ENCODE assay signal across 1 cellular context in the genomic region with DNA sequence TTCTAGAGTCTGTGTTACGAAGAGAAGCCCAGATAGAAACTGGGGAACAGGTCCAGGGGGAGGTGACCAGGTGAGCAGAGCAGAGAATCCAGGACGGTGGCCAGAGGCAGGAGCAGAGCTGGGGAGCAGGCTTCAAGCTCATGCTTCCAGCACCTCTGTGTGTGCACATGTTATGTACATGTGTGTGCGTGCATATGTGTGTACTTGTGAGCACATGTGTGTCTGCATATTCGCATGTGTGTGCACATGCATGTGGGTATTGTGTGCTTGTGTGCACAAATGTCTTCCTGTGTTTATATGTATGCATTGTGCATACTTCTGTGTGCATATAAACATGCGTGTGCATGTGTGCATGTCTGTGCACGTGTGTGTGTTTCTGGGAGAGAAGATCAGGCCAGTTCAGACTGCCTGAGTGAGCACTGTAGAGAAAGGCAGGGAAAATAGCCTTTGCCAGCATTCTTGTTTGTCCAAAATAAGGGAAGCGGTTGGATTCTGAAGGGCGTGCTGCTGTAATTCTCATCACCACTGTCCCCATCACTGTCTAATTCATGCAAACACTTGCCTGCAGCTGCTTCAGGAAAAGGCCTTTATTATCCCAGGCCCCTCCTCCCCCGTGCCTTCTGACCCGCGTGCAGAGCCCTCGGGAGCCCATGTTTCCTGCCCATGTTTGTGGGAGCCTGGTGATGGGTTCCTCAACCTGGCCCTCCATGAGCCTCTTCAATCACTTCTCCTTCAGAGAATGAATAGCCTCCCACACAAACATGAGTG.
TF ChIP-seq lines count a peak whose summit lies in the region.

No MANE protein-coding gene starts in this region.

TF ChIP-seq in H1, 55 proteins besides CTCF, POLR2A, EP300 and RAD21 (continued from another document):
- TF ChIP-seq GTF2F1 (IDR thresholded peaks at IDR 0.05; ENCODE audit: borderline replicate concordance, low read depth, low read length) (no peak), CTBP2 (IDR thresholded peaks at IDR 0.05; ENCODE audit: borderline replicate concordance, insufficient read depth, insufficient read length, low read length) (no peak), HDAC2 (IDR thresholded peaks at IDR 0.05; ENCODE audit: borderline replicate concordance in 1 of 2, low read depth in 2 of 2, low read length in 2 of 2) (no peak), ZNF274 (IDR thresholded peaks at IDR 0.05; ENCODE audit: borderline replicate concordance, extremely low read depth, low read length) (no peak)
- TF ChIP-seq, protein P1, sequence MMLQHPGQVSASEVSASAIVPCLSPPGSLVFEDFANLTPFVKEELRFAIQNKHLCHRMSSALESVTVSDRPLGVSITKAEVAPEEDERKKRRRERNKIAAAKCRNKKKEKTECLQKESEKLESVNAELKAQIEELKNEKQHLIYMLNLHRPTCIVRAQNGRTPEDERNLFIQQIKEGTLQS (IDR thresholded peaks at IDR 0.05; ENCODE audit: insufficient read depth, low read depth, low read length), result no peak
- TF ChIP-seq, protein P2, sequence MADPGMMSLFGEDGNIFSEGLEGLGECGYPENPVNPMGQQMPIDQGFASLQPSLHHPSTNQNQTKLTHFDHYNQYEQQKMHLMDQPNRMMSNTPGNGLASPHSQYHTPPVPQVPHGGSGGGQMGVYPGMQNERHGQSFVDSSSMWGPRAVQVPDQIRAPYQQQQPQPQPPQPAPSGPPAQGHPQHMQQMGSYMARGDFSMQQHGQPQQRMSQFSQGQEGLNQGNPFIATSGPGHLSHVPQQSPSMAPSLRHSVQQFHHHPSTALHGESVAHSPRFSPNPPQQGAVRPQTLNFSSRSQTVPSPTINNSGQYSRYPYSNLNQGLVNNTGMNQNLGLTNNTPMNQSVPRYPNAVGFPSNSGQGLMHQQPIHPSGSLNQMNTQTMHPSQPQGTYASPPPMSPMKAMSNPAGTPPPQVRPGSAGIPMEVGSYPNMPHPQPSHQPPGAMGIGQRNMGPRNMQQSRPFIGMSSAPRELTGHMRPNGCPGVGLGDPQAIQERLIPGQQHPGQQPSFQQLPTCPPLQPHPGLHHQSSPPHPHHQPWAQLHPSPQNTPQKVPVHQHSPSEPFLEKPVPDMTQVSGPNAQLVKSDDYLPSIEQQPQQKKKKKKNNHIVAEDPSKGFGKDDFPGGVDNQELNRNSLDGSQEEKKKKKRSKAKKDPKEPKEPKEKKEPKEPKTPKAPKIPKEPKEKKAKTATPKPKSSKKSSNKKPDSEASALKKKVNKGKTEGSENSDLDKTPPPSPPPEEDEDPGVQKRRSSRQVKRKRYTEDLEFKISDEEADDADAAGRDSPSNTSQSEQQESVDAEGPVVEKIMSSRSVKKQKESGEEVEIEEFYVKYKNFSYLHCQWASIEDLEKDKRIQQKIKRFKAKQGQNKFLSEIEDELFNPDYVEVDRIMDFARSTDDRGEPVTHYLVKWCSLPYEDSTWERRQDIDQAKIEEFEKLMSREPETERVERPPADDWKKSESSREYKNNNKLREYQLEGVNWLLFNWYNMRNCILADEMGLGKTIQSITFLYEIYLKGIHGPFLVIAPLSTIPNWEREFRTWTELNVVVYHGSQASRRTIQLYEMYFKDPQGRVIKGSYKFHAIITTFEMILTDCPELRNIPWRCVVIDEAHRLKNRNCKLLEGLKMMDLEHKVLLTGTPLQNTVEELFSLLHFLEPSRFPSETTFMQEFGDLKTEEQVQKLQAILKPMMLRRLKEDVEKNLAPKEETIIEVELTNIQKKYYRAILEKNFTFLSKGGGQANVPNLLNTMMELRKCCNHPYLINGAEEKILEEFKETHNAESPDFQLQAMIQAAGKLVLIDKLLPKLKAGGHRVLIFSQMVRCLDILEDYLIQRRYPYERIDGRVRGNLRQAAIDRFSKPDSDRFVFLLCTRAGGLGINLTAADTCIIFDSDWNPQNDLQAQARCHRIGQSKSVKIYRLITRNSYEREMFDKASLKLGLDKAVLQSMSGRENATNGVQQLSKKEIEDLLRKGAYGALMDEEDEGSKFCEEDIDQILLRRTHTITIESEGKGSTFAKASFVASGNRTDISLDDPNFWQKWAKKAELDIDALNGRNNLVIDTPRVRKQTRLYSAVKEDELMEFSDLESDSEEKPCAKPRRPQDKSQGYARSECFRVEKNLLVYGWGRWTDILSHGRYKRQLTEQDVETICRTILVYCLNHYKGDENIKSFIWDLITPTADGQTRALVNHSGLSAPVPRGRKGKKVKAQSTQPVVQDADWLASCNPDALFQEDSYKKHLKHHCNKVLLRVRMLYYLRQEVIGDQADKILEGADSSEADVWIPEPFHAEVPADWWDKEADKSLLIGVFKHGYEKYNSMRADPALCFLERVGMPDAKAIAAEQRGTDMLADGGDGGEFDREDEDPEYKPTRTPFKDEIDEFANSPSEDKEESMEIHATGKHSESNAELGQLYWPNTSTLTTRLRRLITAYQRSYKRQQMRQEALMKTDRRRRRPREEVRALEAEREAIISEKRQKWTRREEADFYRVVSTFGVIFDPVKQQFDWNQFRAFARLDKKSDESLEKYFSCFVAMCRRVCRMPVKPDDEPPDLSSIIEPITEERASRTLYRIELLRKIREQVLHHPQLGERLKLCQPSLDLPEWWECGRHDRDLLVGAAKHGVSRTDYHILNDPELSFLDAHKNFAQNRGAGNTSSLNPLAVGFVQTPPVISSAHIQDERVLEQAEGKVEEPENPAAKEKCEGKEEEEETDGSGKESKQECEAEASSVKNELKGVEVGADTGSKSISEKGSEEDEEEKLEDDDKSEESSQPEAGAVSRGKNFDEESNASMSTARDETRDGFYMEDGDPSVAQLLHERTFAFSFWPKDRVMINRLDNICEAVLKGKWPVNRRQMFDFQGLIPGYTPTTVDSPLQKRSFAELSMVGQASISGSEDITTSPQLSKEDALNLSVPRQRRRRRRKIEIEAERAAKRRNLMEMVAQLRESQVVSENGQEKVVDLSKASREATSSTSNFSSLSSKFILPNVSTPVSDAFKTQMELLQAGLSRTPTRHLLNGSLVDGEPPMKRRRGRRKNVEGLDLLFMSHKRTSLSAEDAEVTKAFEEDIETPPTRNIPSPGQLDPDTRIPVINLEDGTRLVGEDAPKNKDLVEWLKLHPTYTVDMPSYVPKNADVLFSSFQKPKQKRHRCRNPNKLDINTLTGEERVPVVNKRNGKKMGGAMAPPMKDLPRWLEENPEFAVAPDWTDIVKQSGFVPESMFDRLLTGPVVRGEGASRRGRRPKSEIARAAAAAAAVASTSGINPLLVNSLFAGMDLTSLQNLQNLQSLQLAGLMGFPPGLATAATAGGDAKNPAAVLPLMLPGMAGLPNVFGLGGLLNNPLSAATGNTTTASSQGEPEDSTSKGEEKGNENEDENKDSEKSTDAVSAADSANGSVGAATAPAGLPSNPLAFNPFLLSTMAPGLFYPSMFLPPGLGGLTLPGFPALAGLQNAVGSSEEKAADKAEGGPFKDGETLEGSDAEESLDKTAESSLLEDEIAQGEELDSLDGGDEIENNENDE (IDR thresholded peaks at IDR 0.05; ENCODE audit: insufficient replicate concordance, low read length), result no peak
